In genomic region chr17:41071606-41072375, GRCh38 we compare ENCODE assay signal across 1 cellular context.
A peak's percentile ranks its signal among the peaks of the same experiment; 100 is the strongest.
TF ChIP-seq lines count a peak whose summit lies in the region.

No MANE protein-coding gene starts in this region.

TF ChIP-seq in K562, 482 proteins besides CTCF, POLR2A, EP300 and RAD21:
- TF ChIP-seq NUFIP1 (IDR thresholded peaks at IDR 0.05; ENCODE audit: partially characterized antibody) = no peak
- peak; percentile 58 for TF ChIP-seq GABPA (tag; conservative IDR thresholded peaks at IDR 0.05; ENCODE audit: low read depth)
- no peak for TF ChIP-seq PHF8 (IDR thresholded peaks at IDR 0.05; ENCODE audit: borderline replicate concordance, low read length)
- no peak for TF ChIP-seq ZKSCAN8 (CRISPR knock-in tag; IDR thresholded peaks at IDR 0.05)
- no peak for TF ChIP-seq THRAP3 (IDR thresholded peaks at IDR 0.05; ENCODE audit: borderline replicate concordance)
- no peak for TF ChIP-seq ZNF143 (CRISPR knock-in tag; IDR thresholded peaks at IDR 0.05)
- no peak for TF ChIP-seq ATF2 (CRISPR knock-in tag; IDR thresholded peaks at IDR 0.05)
- TF ChIP-seq ETV1 (tag; conservative IDR thresholded peaks at IDR 0.05; ENCODE audit: low read depth) = peak; percentile 40; the same call in 1 of the 2 replicates
- TF ChIP-seq ATF7 (IDR thresholded peaks at IDR 0.05) = no peak
- TF ChIP-seq TSC22D4 (tag; IDR thresholded peaks at IDR 0.05) = no peak
- no peak for TF ChIP-seq MLLT1 (IDR thresholded peaks at IDR 0.05)
- no peak for TF ChIP-seq ASH1L (IDR thresholded peaks at IDR 0.05; ENCODE audit: borderline replicate concordance, low read depth, partially characterized antibody)
